ENCODE assay signal across 16 cellular contexts in the genomic region with DNA sequence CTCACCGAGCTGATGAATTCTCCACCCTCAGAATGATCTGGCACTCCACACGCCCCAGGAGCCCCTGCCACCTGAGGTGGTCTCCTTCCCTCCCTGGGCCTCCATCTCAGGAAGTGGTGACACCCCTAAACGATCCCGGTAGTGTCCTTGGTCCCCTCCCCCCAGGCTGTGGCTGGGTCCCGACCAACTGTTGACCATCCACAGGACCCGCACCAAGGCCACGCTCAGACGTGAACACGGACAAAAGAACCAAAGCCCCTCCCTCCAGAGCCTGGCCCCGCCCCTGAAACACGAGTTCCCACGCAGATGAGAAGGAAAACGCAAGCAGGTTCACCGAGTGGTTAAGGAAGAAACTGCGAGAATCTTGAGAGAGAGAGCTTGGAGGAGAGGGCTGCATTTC. TPM values are rescaled to one million over a fixed set of nuclear protein-coding genes. Genes with fewer than 3 reads are reported as not detected.
"Had no signal": no experiment of that assay in that cellular context is flagged by ENCODE, and none has a peak within 500 bp of the region (broad histone marks: within the 10 kb centered on the region; RNA-seq: fewer than 3 reads in every experiment).

No MANE protein-coding gene starts in this region.

- H3K9me3 ChIP-seq: gastroesophageal sphincter, thyroid gland had no signal

- H3K4me1 ChIP-seq: gastroesophageal sphincter, thyroid gland had no signal

- DNase-seq: activated CD4-positive, alpha-beta T cell treated with anti-CD3 and anti-CD28 coated beads for 4 hours; activated CD8-positive, alpha-beta T cell treated with anti-CD3 and anti-CD28 coated beads for 36 hours; activated gamma-delta T cell; activated naive CD8-positive, alpha-beta T cell treated with anti-CD3 and anti-CD28 coated beads for 36 hours; activated T-cell treated with anti-CD3 and anti-CD28 coated beads, Interleukin-2, amount 50 U/mL, for 72 hours; amygdala; brain microvascular endothelial cell; effector memory CD8-positive, alpha-beta T cell; stimulated activated CD4-positive, alpha-beta T cell treated with anti-CD3 and anti-CD28 coated beads, Interleukin-12 subunit alpha, Interleukin-12 subunit beta, amount 100 ng/mL, for 4 hours; stimulated activated CD4-positive, alpha-beta T cell treated with anti-CD3 and anti-CD28 coated beads, Interleukin-2, amount 100 ng/mL, for 24 hours; thyroid gland had no signal

- ATAC-seq: activated CD8-positive, alpha-beta T cell treated with anti-CD3 and anti-CD28 coated beads for 36 hours; activated T-cell treated with anti-CD3 and anti-CD28 coated beads, Interleukin-2, amount 50 U/mL, for 72 hours; effector memory CD8-positive, alpha-beta T cell; gastroesophageal sphincter had no signal

- H3K4me1 Mint-ChIP-seq: activated naive CD8-positive, alpha-beta T cell treated with anti-CD3 and anti-CD28 coated beads for 36 hours; neural crest cell had no signal

- H3K27me3 ChIP-seq: brain microvascular endothelial cell, gastroesophageal sphincter, thyroid gland had no signal

- H3K27me3 Mint-ChIP-seq: activated CD8-positive, alpha-beta T cell treated with anti-CD3 and anti-CD28 coated beads for 36 hours; activated naive CD8-positive, alpha-beta T cell treated with anti-CD3 and anti-CD28 coated beads for 36 hours; dendritic cell treated with granulocyte-macrophage colony-stimulating factor and Interleukin-4, amounts not matched to agents 40 ng/mL and 50 ng/mL, for 4 days; effector memory CD8-positive, alpha-beta T cell had no signal

- H3K27ac Mint-ChIP-seq: activated CD8-positive, alpha-beta T cell treated with anti-CD3 and anti-CD28 coated beads for 36 hours; activated naive CD8-positive, alpha-beta T cell treated with anti-CD3 and anti-CD28 coated beads for 36 hours; activated T-cell treated with anti-CD3 and anti-CD28 coated beads, Interleukin-2, amount 50 U/mL, for 72 hours; dendritic cell treated with granulocyte-macrophage colony-stimulating factor and Interleukin-4, amounts not matched to agents 40 ng/mL and 50 ng/mL, for 4 days had no signal

- H3K4me3 Mint-ChIP-seq: activated CD8-positive, alpha-beta T cell treated with anti-CD3 and anti-CD28 coated beads for 36 hours; activated naive CD8-positive, alpha-beta T cell treated with anti-CD3 and anti-CD28 coated beads for 36 hours; activated T-cell treated with anti-CD3 and anti-CD28 coated beads, Interleukin-2, amount 50 U/mL, for 72 hours; dendritic cell treated with granulocyte-macrophage colony-stimulating factor and Interleukin-4, amounts not matched to agents 40 ng/mL and 50 ng/mL, for 4 days; effector memory CD8-positive, alpha-beta T cell; neural crest cell had no signal

- H3K4me3 ChIP-seq: gastroesophageal sphincter, thyroid gland had no signal

- H3K9me3 Mint-ChIP-seq: activated naive CD8-positive, alpha-beta T cell treated with anti-CD3 and anti-CD28 coated beads for 36 hours; activated T-cell treated with anti-CD3 and anti-CD28 coated beads, Interleukin-2, amount 50 U/mL, for 72 hours; dendritic cell treated with granulocyte-macrophage colony-stimulating factor and Interleukin-4, amounts not matched to agents 40 ng/mL and 50 ng/mL, for 4 days; effector memory CD8-positive, alpha-beta T cell; neural crest cell had no signal

- H3K27ac ChIP-seq: brain microvascular endothelial cell, gastroesophageal sphincter, thyroid gland had no signal

RNA-seq across cellular contexts. Expression of a gene that starts 52.5 kb away (rescaled TPM):
- total RNA-seq: activated CD8-positive, alpha-beta T cell treated with anti-CD3 and anti-CD28 coated beads for 36 hours; activated naive CD8-positive, alpha-beta T cell treated with anti-CD3 and anti-CD28 coated beads for 36 hours; activated T-cell treated with anti-CD3 and anti-CD28 coated beads, Interleukin-2, amount 50 U/mL, for 72 hours; neural crest cell; osteocyte; T-helper 1 cell treated with Interleukin-12 subunit alpha and Interleukin-12 subunit beta and Interleukin-4 antibody, amounts not matched to agents 30 ng/mL and 1 ng/mL, for 36 hours had no signal
